Comparison of ENCODE assay signal across 17 cellular contexts in the genomic region with DNA sequence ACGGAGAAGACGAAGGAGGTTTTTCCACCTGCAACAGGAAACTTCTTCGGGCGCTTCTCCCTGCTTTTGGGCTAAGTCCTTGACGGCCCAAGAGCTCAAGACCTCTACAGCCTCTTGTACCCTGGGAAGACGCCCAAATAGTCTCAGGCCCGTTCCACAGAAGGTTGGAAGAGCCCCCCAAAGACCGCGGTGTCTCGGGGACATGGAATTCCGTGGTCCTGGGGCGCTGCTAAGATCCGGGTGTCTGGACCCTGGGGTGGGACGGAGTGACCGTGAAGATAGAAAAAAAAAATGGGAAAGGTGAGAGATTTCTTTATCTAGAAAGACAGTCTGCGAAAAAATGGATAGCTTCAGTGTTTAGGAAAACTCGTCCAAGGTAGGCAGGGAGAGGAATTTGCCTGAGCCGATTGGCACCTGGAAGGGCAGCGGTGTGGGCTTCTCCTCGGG. TPM values are rescaled to one million over a fixed set of nuclear protein-coding genes. Genes with fewer than 3 reads are reported as not detected.
DNase-seq lines count a peak whose midpoint lies in the region; FAIRE-seq and TF ChIP-seq lines count a peak whose summit lies in the region.
"Had no signal": no experiment of that assay in that cellular context is flagged by ENCODE, and none has a peak within 500 bp of the region (broad histone marks: within the 10 kb centered on the region; RNA-seq: fewer than 3 reads in every experiment).

No MANE protein-coding gene starts in this region.

- no peaks in the 10 kb centered on the region for H3K36me3 Mint-ChIP-seq in neural progenitor cell

- no peak overlapping the region for H2AFZ ChIP-seq in neural progenitor cell (replicated peaks)

- FAIRE-seq in urothelium cell line (lab: Jason Lieb, UNC), result no peak

- 1 to 2% methylated on average over 20 of the region's 20 CpGs for WGBS in ectodermal cell, 2 experiments

- H3K4me3 ChIP-seq in H7 (ENCODE audit: insufficient read depth, low read depth, low read length) (peak overlapping the region; percentile 51), ectodermal cell (ENCODE audit: insufficient read depth, low read depth, low read length) (peak overlapping the region; percentile 19), neural progenitor cell (peak overlapping the region; percentile 44)
- H3K4me3 ChIP-seq: skin epidermis had no signal

- H3K27ac ChIP-seq in ectodermal cell (ENCODE audit: insufficient read depth, low read depth, low read length, poor library complexity, severe bottlenecking), result no peak overlapping the region
- H3K27ac ChIP-seq in neural progenitor cell, result no peak overlapping the region
- H3K27ac ChIP-seq: foreskin keratinocyte, skin epidermis, vagina had no signal

- H3K27me3 Mint-ChIP-seq in neural progenitor cell (ENCODE audit: insufficient read depth, low read depth), result peaks cover 81% of the 10 kb centered on the region

- peaks cover 5% of the 10 kb centered on the region for H3K9me3 Mint-ChIP-seq in neural progenitor cell

- DNase-seq in NCI-H748 treated with DMSO at 0.1 percent for 48 hours (lab: John Stamatoyannopoulos, UW) (peak; percentile 3), NCI-H748 (lab: John Stamatoyannopoulos, UW; ENCODE audit: unreplicated experiment) (no peak), H7 (no peak), neural progenitor cell (ENCODE audit: low spot score) (no peak), SKM-1 (lab: John Stamatoyannopoulos, UW; ENCODE audit: unreplicated experiment) (no peak), A172 (ENCODE audit: low spot score) (no peak), urothelium cell line (ENCODE audit: low spot score) (no peak)
- DNase-seq: foreskin keratinocyte, islet precursor cell, NCI-H446 treated with DMSO at 0.1 percent for 48 hours had no signal

- H3F3A ChIP-seq in neural progenitor cell (ENCODE audit: low read depth), result peaks cover 34% of the 10 kb centered on the region

- peaks cover 85% of the 10 kb centered on the region for H4K20me1 ChIP-seq in neural progenitor cell (ENCODE audit: low read depth)

- H3K4me1 Mint-ChIP-seq in neural progenitor cell, result peaks cover 35% of the 10 kb centered on the region

- H3K27ac Mint-ChIP-seq in neural progenitor cell, result no peak overlapping the region

- H3K36me3 ChIP-seq in H7 (replicated peaks; ENCODE audit: control insufficient read depth, insufficient read depth, low read length) (no peaks in the 10 kb centered on the region), ectodermal cell (ENCODE audit: control insufficient read depth, insufficient read depth, low read length) (no peaks in the 10 kb centered on the region), neural progenitor cell (no peaks in the 10 kb centered on the region)
- H3K36me3 ChIP-seq: vagina had no signal

- H3K79me2 ChIP-seq in neural progenitor cell (ENCODE audit: low read depth), result no peaks in the 10 kb centered on the region

- no peak for TF ChIP-seq CTCF in neural progenitor cell (IDR thresholded peaks at IDR 0.05)

- H3K27me3 ChIP-seq in H7 (ENCODE audit: control insufficient read depth, insufficient read depth, low read length) (peaks cover 80% of the 10 kb centered on the region), ectodermal cell (ENCODE audit: control insufficient read depth, insufficient read depth, low read length, poor library complexity, severe bottlenecking) (peaks cover 100% of the 10 kb centered on the region), neural progenitor cell (peaks cover 100% of the 10 kb centered on the region)

- peak overlapping the region; percentile 80 for H3K4me2 ChIP-seq in neural progenitor cell

- H3K4me1 ChIP-seq in ectodermal cell (ENCODE audit: control insufficient read depth, insufficient read depth, low read length) (peaks cover 42% of the 10 kb centered on the region), neural progenitor cell (peaks cover 59% of the 10 kb centered on the region)
- H3K4me1 ChIP-seq: foreskin keratinocyte had no signal

- peak overlapping the region; percentile 86 for H3K4me3 Mint-ChIP-seq in neural progenitor cell

- H3K9me3 ChIP-seq in ectodermal cell (ENCODE audit: control insufficient read depth, low read length) (no peaks in the 10 kb centered on the region), neural progenitor cell (ENCODE audit: low read depth) (no peaks in the 10 kb centered on the region)
- H3K9me3 ChIP-seq: vagina had no signal

- no peak overlapping the region for H3K9ac ChIP-seq in neural progenitor cell

RNA-seq across cellular contexts. Expression of gene GAD2, which starts 0.4 kb away (rescaled TPM):
- total RNA-seq in H7 (2014; rRNA removed; shearing (Covaris generic)), result 1.8 and 2.7 TPM in 2 replicates
- polyA plus RNA-seq in ectodermal cell (2013, experiment 1 of 4), result 1.5 TPM
- 0.71 TPM for polyA plus RNA-seq in ectodermal cell (2013, experiment 2 of 4)
- polyA plus RNA-seq in ectodermal cell (2013, experiment 3 of 4), result 0.80 TPM
- 0.69 TPM for polyA plus RNA-seq in ectodermal cell (2013, experiment 4 of 4)
- total RNA-seq in neural progenitor cell (ENCODE audit: low replicate concordance), result 0.41 and 0.74 TPM in 2 replicates
- not detected in 2 replicates for total RNA-seq in A172 (2014; rRNA removed; shearing (Covaris generic))
- total RNA-seq: activated CD8-positive, alpha-beta memory T cell treated with anti-CD3 and anti-CD28 coated beads for 36 hours; foreskin keratinocyte; RPMI7951; T-helper 2 cell treated with Interferon-gamma antibody and Interleukin-4, amounts not matched to agents 100 ng/mL and 5 ng/mL, for 36 hours; vagina had no signal
- polyA plus RNA-seq: AG04450, foreskin keratinocyte had no signal
